In the genomic region with DNA sequence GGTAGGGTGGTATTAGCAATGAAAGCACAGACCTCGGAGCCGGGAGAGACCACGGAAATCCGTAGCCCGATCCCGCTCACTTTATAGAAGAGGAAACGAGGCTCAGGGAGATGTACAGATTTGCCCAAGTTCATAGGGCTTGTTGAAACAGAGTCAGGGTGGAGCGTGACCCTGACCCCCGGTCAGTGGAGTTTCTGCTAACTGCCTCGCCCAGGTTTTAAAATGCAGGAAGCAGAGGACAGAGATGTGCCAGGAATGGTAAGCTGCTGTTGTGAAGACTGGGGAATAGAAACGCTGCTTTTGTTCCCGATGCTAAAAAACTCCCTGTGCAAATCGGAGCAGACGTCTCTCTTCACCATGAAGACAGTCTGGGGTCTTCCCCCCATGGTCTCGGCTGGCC, we compare ENCODE assay signal across 2 cellular contexts.
TF ChIP-seq lines count a peak whose summit lies in the region.

No MANE protein-coding gene starts in this region.

TF ChIP-seq in HepG2, 621 proteins besides CTCF, POLR2A, EP300 and RAD21:
- TF ChIP-seq SNRNP70 (IDR thresholded peaks at IDR 0.05; ENCODE audit: low read depth, low read length) (no peak), NR2F2 (IDR thresholded peaks at IDR 0.05; ENCODE audit: borderline replicate concordance, low read depth) (peak; percentile 41; the same call in 1 of the 2 replicates), NR2F1 (CRISPR knock-in tag; IDR thresholded peaks at IDR 0.05) (peak; percentile 21 to 36; a peak in 2 of 4 replicates), NR2F6 (IDR thresholded peaks at IDR 0.05) (peak; percentile 69), NR2F6 (CRISPR knock-in tag; IDR thresholded peaks at IDR 0.05) (peak; percentile 56; the same call in 1 of the 2 replicates)
- TF ChIP-seq, protein P1, sequence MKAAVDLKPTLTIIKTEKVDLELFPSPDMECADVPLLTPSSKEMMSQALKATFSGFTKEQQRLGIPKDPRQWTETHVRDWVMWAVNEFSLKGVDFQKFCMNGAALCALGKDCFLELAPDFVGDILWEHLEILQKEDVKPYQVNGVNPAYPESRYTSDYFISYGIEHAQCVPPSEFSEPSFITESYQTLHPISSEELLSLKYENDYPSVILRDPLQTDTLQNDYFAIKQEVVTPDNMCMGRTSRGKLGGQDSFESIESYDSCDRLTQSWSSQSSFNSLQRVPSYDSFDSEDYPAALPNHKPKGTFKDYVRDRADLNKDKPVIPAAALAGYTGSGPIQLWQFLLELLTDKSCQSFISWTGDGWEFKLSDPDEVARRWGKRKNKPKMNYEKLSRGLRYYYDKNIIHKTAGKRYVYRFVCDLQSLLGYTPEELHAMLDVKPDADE (CRISPR knock-in tag; IDR thresholded peaks at IDR 0.05): no peak

TF ChIP-seq in H1, 55 proteins besides CTCF, POLR2A, EP300 and RAD21:
- TF ChIP-seq KDM1A (IDR thresholded peaks at IDR 0.05; ENCODE audit: borderline replicate concordance, low read length) (no peak), GABPA (IDR thresholded peaks at IDR 0.05; ENCODE audit: borderline replicate concordance, insufficient read depth, low read length) (no peak), MAX (IDR thresholded peaks at IDR 0.05) (no peak), CTBP2 (IDR thresholded peaks at IDR 0.05; ENCODE audit: borderline replicate concordance, insufficient read depth, insufficient read length, low read length) (no peak), POLR2AphosphoS5 (IDR thresholded peaks at IDR 0.05; ENCODE audit: low read depth, low read length) (no peak), SIRT6 (IDR thresholded peaks at IDR 0.05; ENCODE audit: low read length) (no peak), MAFK (IDR thresholded peaks at IDR 0.05; ENCODE audit: low read depth, low read length) (no peak)
TF ChIP-seq in H1: peak in this region for 0.
